In genomic region chr11:65013692-65014145, GRCh38 we compare ENCODE assay signal across 1 cellular context.
TF ChIP-seq lines count a peak whose summit lies in the region.

No MANE protein-coding gene starts in this region.

TF ChIP-seq in HepG2, 621 proteins besides CTCF, POLR2A, EP300 and RAD21 (continued from another document and continues in another):
- TF ChIP-seq ETS1 (CRISPR knock-in tag; IDR thresholded peaks at IDR 0.05) (no peak), ZNF260 (CRISPR knock-in tag; IDR thresholded peaks at IDR 0.05; ENCODE audit: borderline replicate concordance, low read depth) (no peak), GMEB2 (CRISPR knock-in tag; IDR thresholded peaks at IDR 0.05; ENCODE audit: low read depth) (no peak; the same call in 1 of the 2 replicates), ZNF747 (CRISPR knock-in tag; IDR thresholded peaks at IDR 0.05; ENCODE audit: borderline replicate concordance) (0 out of 2 replicates have a peak, but pooled peaks have one; percentile 45), ZMAT5 (CRISPR knock-in tag; IDR thresholded peaks at IDR 0.05; ENCODE audit: borderline replicate concordance, low read depth) (no peak), MEIS1 (CRISPR knock-in tag; IDR thresholded peaks at IDR 0.05; ENCODE audit: borderline replicate concordance) (0 out of 2 replicates have a peak, but pooled peaks have one; percentile 84), ZSCAN31 (CRISPR knock-in tag; IDR thresholded peaks at IDR 0.05; ENCODE audit: low read depth) (no peak), SNRNP70 (IDR thresholded peaks at IDR 0.05; ENCODE audit: low read depth, low read length) (no peak), TRIM24 (CRISPR knock-in tag; IDR thresholded peaks at IDR 0.05) (no peak), IKZF4 (CRISPR knock-in tag; IDR thresholded peaks at IDR 0.05; ENCODE audit: borderline replicate concordance, low read depth, not compliant biosample characterization) (peak; percentile 78), ZNF530 (CRISPR knock-in tag; IDR thresholded peaks at IDR 0.05; ENCODE audit: low read depth) (no peak), ZNF775 (CRISPR knock-in tag; IDR thresholded peaks at IDR 0.05; ENCODE audit: borderline replicate concordance) (0 out of 2 replicates have a peak, but pooled peaks have one; percentile 68), CBX5 (CRISPR knock-in tag; IDR thresholded peaks at IDR 0.05; ENCODE audit: borderline replicate concordance) (no peak; the same call in 1 of the 2 replicates), CEBPB (IDR thresholded peaks at IDR 0.05; ENCODE audit: borderline replicate concordance, low read depth, low read length) (no peak), ZUFSP (CRISPR knock-in tag; IDR thresholded peaks at IDR 0.05; ENCODE audit: borderline replicate concordance) (no peak), MAX (IDR thresholded peaks at IDR 0.05) (peak; percentile 84), SP2 (CRISPR knock-in tag; IDR thresholded peaks at IDR 0.05) (peak; percentile 94), ZNF451 (CRISPR knock-in tag; IDR thresholded peaks at IDR 0.05) (peak; percentile 49; the same call in 1 of the 2 replicates), SMC3 (IDR thresholded peaks at IDR 0.05; ENCODE audit: low read length) (no peak), ZNF790 (CRISPR knock-in tag; IDR thresholded peaks at IDR 0.05; ENCODE audit: borderline replicate concordance) (0 out of 2 replicates have a peak, but pooled peaks have one; percentile 20), DPF2 (CRISPR knock-in tag; IDR thresholded peaks at IDR 0.05; ENCODE audit: borderline replicate concordance, low read depth) (no peak), ZNF598 (CRISPR knock-in tag; IDR thresholded peaks at IDR 0.05; ENCODE audit: borderline replicate concordance) (no peak), CHD2 (IDR thresholded peaks at IDR 0.05; ENCODE audit: low read depth, low read length) (no peak), NR2C2 (CRISPR knock-in tag; IDR thresholded peaks at IDR 0.05; ENCODE audit: borderline replicate concordance) (peak; percentile 82), ZNF574 (CRISPR knock-in tag; IDR thresholded peaks at IDR 0.05) (peak; percentile 82), EEA1 (CRISPR knock-in tag; IDR thresholded peaks at IDR 0.05; ENCODE audit: borderline replicate concordance) (peak; percentile 34; the same call in 1 of the 2 replicates), FOXA3 (CRISPR knock-in tag; IDR thresholded peaks at IDR 0.05) (no peak; the same call in 1 of the 2 replicates), KAT8 (CRISPR knock-in tag; IDR thresholded peaks at IDR 0.05) (peak; percentile 70), GMEB1 (CRISPR knock-in tag; IDR thresholded peaks at IDR 0.05; ENCODE audit: borderline replicate concordance) (peak; percentile 69), ZFP36L2 (CRISPR knock-in tag; IDR thresholded peaks at IDR 0.05) (no peak)
- TF ChIP-seq, protein P1, sequence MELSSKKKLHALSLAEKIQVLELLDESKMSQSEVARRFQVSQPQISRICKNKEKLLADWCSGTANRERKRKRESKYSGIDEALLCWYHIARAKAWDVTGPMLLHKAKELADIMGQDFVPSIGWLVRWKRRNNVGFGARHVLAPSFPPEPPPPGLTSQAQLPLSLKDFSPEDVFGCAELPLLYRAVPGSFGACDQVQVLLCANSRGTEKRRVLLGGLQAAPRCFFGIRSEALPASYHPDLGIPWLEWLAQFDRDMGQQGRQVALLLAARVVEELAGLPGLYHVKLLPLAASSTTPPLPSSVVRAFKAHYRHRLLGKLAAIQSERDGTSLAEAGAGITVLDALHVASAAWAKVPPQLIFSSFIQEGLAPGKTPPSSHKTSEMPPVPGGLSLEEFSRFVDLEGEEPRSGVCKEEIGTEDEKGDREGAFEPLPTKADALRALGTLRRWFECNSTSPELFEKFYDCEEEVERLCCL (CRISPR knock-in tag; IDR thresholded peaks at IDR 0.05; ENCODE audit: borderline replicate concordance) = no peak
- TF ChIP-seq, protein P2, sequence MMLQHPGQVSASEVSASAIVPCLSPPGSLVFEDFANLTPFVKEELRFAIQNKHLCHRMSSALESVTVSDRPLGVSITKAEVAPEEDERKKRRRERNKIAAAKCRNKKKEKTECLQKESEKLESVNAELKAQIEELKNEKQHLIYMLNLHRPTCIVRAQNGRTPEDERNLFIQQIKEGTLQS (CRISPR knock-in tag; IDR thresholded peaks at IDR 0.05) = no peak
- TF ChIP-seq, protein P3, sequence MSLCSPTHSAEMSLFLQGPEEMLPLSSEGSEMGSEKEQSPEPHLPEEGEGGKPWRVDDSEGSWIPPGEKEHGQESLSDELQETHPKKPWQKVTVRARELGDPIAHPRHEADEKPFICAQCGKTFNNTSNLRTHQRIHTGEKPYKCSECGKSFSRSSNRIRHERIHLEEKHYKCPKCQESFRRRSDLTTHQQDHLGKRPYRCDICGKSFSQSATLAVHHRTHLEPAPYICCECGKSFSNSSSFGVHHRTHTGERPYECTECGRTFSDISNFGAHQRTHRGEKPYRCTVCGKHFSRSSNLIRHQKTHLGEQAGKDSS (CRISPR knock-in tag; IDR thresholded peaks at IDR 0.05; ENCODE audit: borderline replicate concordance, low read depth) = 0 out of 2 replicates have a peak, but pooled peaks have one; percentile 75
- TF ChIP-seq, protein P4, sequence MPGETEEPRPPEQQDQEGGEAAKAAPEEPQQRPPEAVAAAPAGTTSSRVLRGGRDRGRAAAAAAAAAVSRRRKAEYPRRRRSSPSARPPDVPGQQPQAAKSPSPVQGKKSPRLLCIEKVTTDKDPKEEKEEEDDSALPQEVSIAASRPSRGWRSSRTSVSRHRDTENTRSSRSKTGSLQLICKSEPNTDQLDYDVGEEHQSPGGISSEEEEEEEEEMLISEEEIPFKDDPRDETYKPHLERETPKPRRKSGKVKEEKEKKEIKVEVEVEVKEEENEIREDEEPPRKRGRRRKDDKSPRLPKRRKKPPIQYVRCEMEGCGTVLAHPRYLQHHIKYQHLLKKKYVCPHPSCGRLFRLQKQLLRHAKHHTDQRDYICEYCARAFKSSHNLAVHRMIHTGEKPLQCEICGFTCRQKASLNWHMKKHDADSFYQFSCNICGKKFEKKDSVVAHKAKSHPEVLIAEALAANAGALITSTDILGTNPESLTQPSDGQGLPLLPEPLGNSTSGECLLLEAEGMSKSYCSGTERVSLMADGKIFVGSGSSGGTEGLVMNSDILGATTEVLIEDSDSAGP (CRISPR knock-in tag; IDR thresholded peaks at IDR 0.05; ENCODE audit: borderline replicate concordance) = peak; percentile 92; the same call in 1 of the 2 replicates
- TF ChIP-seq, protein P5, sequence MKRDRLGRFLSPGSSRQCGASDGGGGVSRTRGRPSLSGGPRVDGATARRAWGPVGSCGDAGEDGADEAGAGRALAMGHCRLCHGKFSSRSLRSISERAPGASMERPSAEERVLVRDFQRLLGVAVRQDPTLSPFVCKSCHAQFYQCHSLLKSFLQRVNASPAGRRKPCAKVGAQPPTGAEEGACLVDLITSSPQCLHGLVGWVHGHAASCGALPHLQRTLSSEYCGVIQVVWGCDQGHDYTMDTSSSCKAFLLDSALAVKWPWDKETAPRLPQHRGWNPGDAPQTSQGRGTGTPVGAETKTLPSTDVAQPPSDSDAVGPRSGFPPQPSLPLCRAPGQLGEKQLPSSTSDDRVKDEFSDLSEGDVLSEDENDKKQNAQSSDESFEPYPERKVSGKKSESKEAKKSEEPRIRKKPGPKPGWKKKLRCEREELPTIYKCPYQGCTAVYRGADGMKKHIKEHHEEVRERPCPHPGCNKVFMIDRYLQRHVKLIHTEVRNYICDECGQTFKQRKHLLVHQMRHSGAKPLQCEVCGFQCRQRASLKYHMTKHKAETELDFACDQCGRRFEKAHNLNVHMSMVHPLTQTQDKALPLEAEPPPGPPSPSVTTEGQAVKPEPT (CRISPR knock-in tag; IDR thresholded peaks at IDR 0.05; ENCODE audit: low read depth) = peak; percentile 92; the same call in 1 of the 2 replicates
- TF ChIP-seq, protein P6, sequence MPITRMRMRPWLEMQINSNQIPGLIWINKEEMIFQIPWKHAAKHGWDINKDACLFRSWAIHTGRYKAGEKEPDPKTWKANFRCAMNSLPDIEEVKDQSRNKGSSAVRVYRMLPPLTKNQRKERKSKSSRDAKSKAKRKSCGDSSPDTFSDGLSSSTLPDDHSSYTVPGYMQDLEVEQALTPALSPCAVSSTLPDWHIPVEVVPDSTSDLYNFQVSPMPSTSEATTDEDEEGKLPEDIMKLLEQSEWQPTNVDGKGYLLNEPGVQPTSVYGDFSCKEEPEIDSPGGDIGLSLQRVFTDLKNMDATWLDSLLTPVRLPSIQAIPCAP (CRISPR knock-in tag; IDR thresholded peaks at IDR 0.05; ENCODE audit: low read depth) = no peak
- TF ChIP-seq, protein P7, sequence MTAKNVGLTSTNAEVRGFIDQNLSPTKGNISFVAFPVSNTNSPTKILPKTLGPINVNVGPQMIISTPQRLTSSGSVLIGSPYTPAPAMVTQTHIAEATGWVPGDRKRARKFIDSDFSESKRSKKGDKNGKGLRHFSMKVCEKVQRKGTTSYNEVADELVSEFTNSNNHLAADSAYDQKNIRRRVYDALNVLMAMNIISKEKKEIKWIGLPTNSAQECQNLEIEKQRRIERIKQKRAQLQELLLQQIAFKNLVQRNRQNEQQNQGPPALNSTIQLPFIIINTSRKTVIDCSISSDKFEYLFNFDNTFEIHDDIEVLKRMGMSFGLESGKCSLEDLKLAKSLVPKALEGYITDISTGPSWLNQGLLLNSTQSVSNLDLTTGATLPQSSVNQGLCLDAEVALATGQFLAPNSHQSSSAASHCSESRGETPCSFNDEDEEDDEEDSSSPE (CRISPR knock-in tag; IDR thresholded peaks at IDR 0.05) = peak; percentile 92; the same call in 1 of the 2 replicates
